22 cellular contexts compared by ENCODE assay signal in genomic region chr7:48363174-48363573, GRCh38.
"Had no signal": no experiment of that assay in that cellular context is flagged by ENCODE, and none has a peak within 500 bp of the region (broad histone marks: within the 10 kb centered on the region; RNA-seq: fewer than 3 reads in every experiment).

No MANE protein-coding gene starts in this region.

- H3K27ac ChIP-seq: left ventricle myocardium inferior, ovary, right atrium auricular region, skin epidermis, stomach, testis, thyroid gland, transverse colon, upper lobe of left lung, vagina had no signal

- H3K27me3 ChIP-seq: ovary, right atrium auricular region, stomach, testis, thyroid gland, transverse colon, upper lobe of left lung, vagina had no signal

- H3K9me3 ChIP-seq: left ventricle myocardium inferior, ovary, right atrium auricular region, stomach, testis, thyroid gland, transverse colon, upper lobe of left lung, vagina had no signal

- H3K36me3 ChIP-seq: left ventricle myocardium inferior, ovary, right atrium auricular region, stomach, thyroid gland, transverse colon, upper lobe of left lung, vagina had no signal

- ATAC-seq: naive thymus-derived CD4-positive, alpha-beta T cell; natural killer cell treated with Interleukin-12 subunit alpha and Interleukin-12 subunit beta and Interleukin-15 and Interleukin-18, amount 100 ng/mL, for 72 hours; sciatic nerve; stimulated activated naive B cell treated with anti-CD40 and anti-IgM and Interleukin-4, amounts not matched to agents 10 μg/mL and 1 μg/mL and 100 μg/mL, for 72 hours; stimulated activated naive CD8-positive, alpha-beta T cell treated with anti-CD3 and anti-CD28 coated beads, Interleukin-15, Interleukin-2, amounts not matched to agents 100 U/mL and 50 U/mL, for 24 hours had no signal

- H3K4me3 ChIP-seq: left ventricle myocardium inferior, lung, ovary, right atrium auricular region, skin epidermis, stomach, testis, thyroid gland, transverse colon, upper lobe of left lung, vagina had no signal

- DNase-seq: islet precursor cell; left ventricle myocardium inferior; mesendoderm; naive thymus-derived CD4-positive, alpha-beta T cell; ovary; stimulated activated CD4-positive, alpha-beta T cell treated with anti-CD3 and anti-CD28 coated beads, Interleukin-12 subunit alpha, Interleukin-12 subunit beta, amount 100 ng/mL, for 4 hours; stimulated activated CD4-positive, alpha-beta T cell treated with anti-CD3 and anti-CD28 coated beads, Interleukin-15, amount 100 ng/mL, for 24 hours; stimulated activated CD4-positive, alpha-beta T cell treated with anti-CD3 and anti-CD28 coated beads, Interleukin-2, amount 100 ng/mL, for 24 hours; stimulated activated CD4-positive, alpha-beta T cell treated with anti-CD3 and anti-CD28 coated beads, Interleukin-4, amount 100 ng/mL, for 1 hour; stimulated activated naive B cell treated with anti-CD40 and anti-IgM and Interleukin-4, amounts not matched to agents 10 μg/mL and 1 μg/mL and 100 μg/mL, for 72 hours; stimulated activated naive CD8-positive, alpha-beta T cell treated with anti-CD3 and anti-CD28 coated beads, Interleukin-15, Interleukin-2, amounts not matched to agents 100 U/mL and 50 U/mL, for 24 hours; stomach; testis; thyroid gland; transverse colon; upper lobe of left lung had no signal

- H3K4me1 ChIP-seq: left ventricle myocardium inferior, right atrium auricular region, stomach, testis, thyroid gland, transverse colon, upper lobe of left lung, vagina had no signal
